ENCODE assay signal across 10 cellular contexts in the genomic region with DNA sequence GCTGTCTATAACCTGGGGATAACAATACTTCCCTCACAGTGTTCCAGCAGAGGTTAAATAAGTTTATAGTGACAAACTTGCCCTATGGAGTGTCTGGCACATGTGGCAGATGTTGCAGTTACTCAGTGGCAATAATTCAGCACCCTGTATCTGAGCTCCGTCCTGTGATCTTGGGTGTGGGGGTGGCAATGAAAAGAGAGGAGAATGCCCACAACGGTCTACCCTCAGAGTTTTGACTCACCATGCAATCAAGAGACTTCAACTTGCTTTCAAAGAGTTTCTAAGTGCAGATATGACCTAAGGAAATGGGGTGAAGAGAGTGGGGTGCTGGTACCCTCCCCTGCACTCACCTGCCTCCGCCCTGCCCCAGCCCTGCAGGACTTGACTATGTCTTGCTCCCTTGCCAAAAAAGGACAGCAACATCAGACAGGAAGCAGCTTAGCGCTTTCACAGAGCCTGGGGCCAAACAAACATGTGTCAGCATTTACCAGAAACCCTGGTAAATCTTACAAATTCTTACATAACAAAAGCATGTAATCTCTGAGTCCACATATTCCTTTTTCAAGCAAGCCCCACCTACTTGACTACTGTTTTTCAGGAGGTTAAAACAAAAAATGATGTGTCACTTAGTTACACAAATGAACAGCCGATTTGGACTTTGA.
DNase-seq lines count a peak whose midpoint lies in the region; ATAC-seq, FAIRE-seq and TF ChIP-seq lines count a peak whose summit lies in the region.
"Had no signal": no experiment of that assay in that cellular context is flagged by ENCODE, and none has a peak within 500 bp of the region (broad histone marks: within the 10 kb centered on the region; RNA-seq: fewer than 3 reads in every experiment).

No MANE protein-coding gene starts in this region.

- TF ChIP-seq CTCF in A549 (IDR thresholded peaks at IDR 0.05) (no peak), breast epithelium (IDR thresholded peaks at IDR 0.05) (no peak)

- H3K4me2 ChIP-seq in A549, result peak overlapping the region; percentile 63

- H3K4me3 ChIP-seq in A549 (no peak overlapping the region), breast epithelium (no peak overlapping the region)

- peak overlapping the region; percentile 73 to 85 for H3K27ac ChIP-seq in A549
- H3K27ac ChIP-seq in breast epithelium, result peak overlapping the region; percentile 71 to 82

- CTCF ChIA-PET in A549 (lab: Yijun Ruan, JAX), result interaction anchor here (0.9 to 1.5 kb wide), 2 partner anchors 43 to 209 kb away, joined by 3 to 4 read pairs; no protein-coding TSS in a partner anchor

- POLR2A ChIA-PET in A549 (lab: Yijun Ruan, JAX), result no interaction called here

- no peaks in the 10 kb centered on the region for H3K36me3 ChIP-seq in breast epithelium

- TF ChIP-seq RAD21 in A549 (conservative IDR thresholded peaks at IDR 0.05 in 1 of 2, IDR thresholded peaks at IDR 0.05 in 1 of 2), result no peak

- H3K27me3 ChIP-seq in breast epithelium, result no peaks in the 10 kb centered on the region

- peak; percentile 59 to 66; a peak in 3 of 5 replicates for TF ChIP-seq EP300 in A549 (IDR thresholded peaks at IDR 0.05)

- DNase-seq in A549 (ENCODE audit: low read depth in 1 of 2, low spot score in 1 of 2), result peak; percentile 40 to 88
- DNase-seq in HT1080 (ENCODE audit: low read depth), result peak; percentile 92
- peak in 1 of 2 donors; percentile 76 for DNase-seq in breast epithelium (ENCODE audit: low spot score in 2 of 2)
- peak; percentile 53 for DNase-seq in left lobe of liver (ENCODE audit: low spot score)
- DNase-seq in SHP77 treated with DMSO at 0.1 percent for 48 hours (lab: John Stamatoyannopoulos, UW), result no peak
- no peak for DNase-seq in effector CD8-positive, alpha-beta T cell (lab: John Stamatoyannopoulos, UW)
- no peak for DNase-seq in NCI-H1048 (lab: John Stamatoyannopoulos, UW)
- no peak for DNase-seq in NCI-H774 (lab: John Stamatoyannopoulos, UW)
- DNase-seq: DND-41, NCI-H510A had no signal

- H3K9me3 ChIP-seq in A549 (no peaks in the 10 kb centered on the region), breast epithelium (no peaks in the 10 kb centered on the region)

- intact Hi-C loops in breast epithelium (cut with DNase I; ENCODE audit: low total_unique reads), result no loop called here

- H3K4me1 ChIP-seq in A549, result peaks cover 47% of the 10 kb centered on the region
- H3K4me1 ChIP-seq in breast epithelium, result peaks cover 3 to 4% of the 10 kb centered on the region in 2 donors

- TF ChIP-seq POLR2A in A549 (IDR thresholded peaks at IDR 0.05; ENCODE audit: low read length) (no peak), breast epithelium (IDR thresholded peaks at IDR 0.05) (no peak)

- 18% methylated on average over 5 of the region's 5 CpGs for WGBS in A549 (ENCODE audit: missing lambda C conversion rate)

- ATAC-seq in A549 (peak; percentile 85 to 86), left lobe of liver (peak; percentile 92)

- FAIRE-seq in A549 (lab: Jason Lieb, UNC), result peak; percentile 13

TF ChIP-seq in A549, 52 proteins besides CTCF, POLR2A, EP300 and RAD21:
- TF ChIP-seq SREBF2 (IDR thresholded peaks at IDR 0.05) (no peak), NPAS2 (CRISPR knock-in tag; IDR thresholded peaks at IDR 0.05; ENCODE audit: borderline replicate concordance) (no peak), JUN (IDR thresholded peaks at IDR 0.05) (peak; percentile 47 to 62; a peak in 1 of 5 replicates), FOSB (CRISPR knock-in tag; IDR thresholded peaks at IDR 0.05) (no peak), HDAC2 (IDR thresholded peaks at IDR 0.05) (no peak), HOXB13 (CRISPR knock-in tag; IDR thresholded peaks at IDR 0.05; ENCODE audit: low read depth) (no peak), BHLHE40 (IDR thresholded peaks at IDR 0.05; ENCODE audit: low read depth, low read length) (no peak), POLR2AphosphoS2 (conservative IDR thresholded peaks at IDR 0.05; ENCODE audit: low read length) (no peak), CEBPB (IDR thresholded peaks at IDR 0.05) (peak; percentile 51 to 52; a peak in 3 of 4 replicates), HOXB5 (CRISPR knock-in tag; IDR thresholded peaks at IDR 0.05) (no peak), KDM5A (IDR thresholded peaks at IDR 0.05) (no peak), NFE2L2 (conservative IDR thresholded peaks at IDR 0.05; ENCODE audit: low read length) (peak; percentile 11; the same call in 1 of the 2 replicates), FOSL2 (IDR thresholded peaks at IDR 0.05) (0 out of 2 replicates have a peak, but pooled peaks have one; percentile 15), FOSL2 (CRISPR knock-in tag; IDR thresholded peaks at IDR 0.05) (peak; percentile 41; the same call in 1 of the 2 replicates), MYC (IDR thresholded peaks at IDR 0.05; ENCODE audit: borderline replicate concordance, low read length) (no peak), MAFK (IDR thresholded peaks at IDR 0.05; ENCODE audit: partially characterized antibody) (peak; percentile 98), ZFP36 (IDR thresholded peaks at IDR 0.05; ENCODE audit: borderline replicate concordance, partially characterized antibody) (peak; percentile 19), CBX2 (IDR thresholded peaks at IDR 0.05; ENCODE audit: borderline replicate concordance, low read depth) (no peak), TFCP2L1 (CRISPR knock-in tag; IDR thresholded peaks at IDR 0.05) (no peak), CHD4 (IDR thresholded peaks at IDR 0.05; ENCODE audit: borderline replicate concordance) (no peak), JUNB (IDR thresholded peaks at IDR 0.05) (peak; percentile 65), SMC3 (IDR thresholded peaks at IDR 0.05) (0 out of 3 replicates have a peak, but pooled peaks have one; percentile 12)
- TF ChIP-seq, protein P1, sequence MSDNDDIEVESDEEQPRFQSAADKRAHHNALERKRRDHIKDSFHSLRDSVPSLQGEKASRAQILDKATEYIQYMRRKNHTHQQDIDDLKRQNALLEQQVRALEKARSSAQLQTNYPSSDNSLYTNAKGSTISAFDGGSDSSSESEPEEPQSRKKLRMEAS (IDR thresholded peaks at IDR 0.05), result peak; percentile 22; the same call in 1 of the 2 replicates
- TF ChIP-seq, protein P2, sequence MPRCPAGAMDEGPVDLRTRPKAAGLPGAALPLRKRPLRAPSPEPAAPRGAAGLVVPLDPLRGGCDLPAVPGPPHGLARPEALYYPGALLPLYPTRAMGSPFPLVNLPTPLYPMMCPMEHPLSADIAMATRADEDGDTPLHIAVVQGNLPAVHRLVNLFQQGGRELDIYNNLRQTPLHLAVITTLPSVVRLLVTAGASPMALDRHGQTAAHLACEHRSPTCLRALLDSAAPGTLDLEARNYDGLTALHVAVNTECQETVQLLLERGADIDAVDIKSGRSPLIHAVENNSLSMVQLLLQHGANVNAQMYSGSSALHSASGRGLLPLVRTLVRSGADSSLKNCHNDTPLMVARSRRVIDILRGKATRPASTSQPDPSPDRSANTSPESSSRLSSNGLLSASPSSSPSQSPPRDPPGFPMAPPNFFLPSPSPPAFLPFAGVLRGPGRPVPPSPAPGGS (IDR thresholded peaks at IDR 0.05), result peak; percentile 50; the same call in 1 of the 3 replicates
- TF ChIP-seq, protein P3, sequence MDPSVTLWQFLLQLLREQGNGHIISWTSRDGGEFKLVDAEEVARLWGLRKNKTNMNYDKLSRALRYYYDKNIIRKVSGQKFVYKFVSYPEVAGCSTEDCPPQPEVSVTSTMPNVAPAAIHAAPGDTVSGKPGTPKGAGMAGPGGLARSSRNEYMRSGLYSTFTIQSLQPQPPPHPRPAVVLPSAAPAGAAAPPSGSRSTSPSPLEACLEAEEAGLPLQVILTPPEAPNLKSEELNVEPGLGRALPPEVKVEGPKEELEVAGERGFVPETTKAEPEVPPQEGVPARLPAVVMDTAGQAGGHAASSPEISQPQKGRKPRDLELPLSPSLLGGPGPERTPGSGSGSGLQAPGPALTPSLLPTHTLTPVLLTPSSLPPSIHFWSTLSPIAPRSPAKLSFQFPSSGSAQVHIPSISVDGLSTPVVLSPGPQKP (IDR thresholded peaks at IDR 0.05; ENCODE audit: low read depth, low read length), result peak; percentile 86
- TF ChIP-seq, protein P4, sequence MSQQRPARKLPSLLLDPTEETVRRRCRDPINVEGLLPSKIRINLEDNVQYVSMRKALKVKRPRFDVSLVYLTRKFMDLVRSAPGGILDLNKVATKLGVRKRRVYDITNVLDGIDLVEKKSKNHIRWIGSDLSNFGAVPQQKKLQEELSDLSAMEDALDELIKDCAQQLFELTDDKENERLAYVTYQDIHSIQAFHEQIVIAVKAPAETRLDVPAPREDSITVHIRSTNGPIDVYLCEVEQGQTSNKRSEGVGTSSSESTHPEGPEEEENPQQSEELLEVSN (IDR thresholded peaks at IDR 0.05; ENCODE audit: borderline replicate concordance, low read depth), result no peak
- TF ChIP-seq, protein P5, sequence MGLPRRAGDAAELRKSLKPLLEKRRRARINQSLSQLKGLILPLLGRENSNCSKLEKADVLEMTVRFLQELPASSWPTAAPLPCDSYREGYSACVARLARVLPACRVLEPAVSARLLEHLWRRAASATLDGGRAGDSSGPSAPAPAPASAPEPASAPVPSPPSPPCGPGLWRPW (IDR thresholded peaks at IDR 0.05), result peak; percentile 28; the same call in 1 of the 2 replicates
- TF ChIP-seq, protein P6, sequence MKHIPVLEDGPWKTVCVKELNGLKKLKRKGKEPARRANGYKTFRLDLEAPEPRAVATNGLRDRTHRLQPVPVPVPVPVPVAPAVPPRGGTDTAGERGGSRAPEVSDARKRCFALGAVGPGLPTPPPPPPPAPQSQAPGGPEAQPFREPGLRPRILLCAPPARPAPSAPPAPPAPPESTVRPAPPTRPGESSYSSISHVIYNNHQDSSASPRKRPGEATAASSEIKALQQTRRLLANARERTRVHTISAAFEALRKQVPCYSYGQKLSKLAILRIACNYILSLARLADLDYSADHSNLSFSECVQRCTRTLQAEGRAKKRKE (CRISPR knock-in tag; IDR thresholded peaks at IDR 0.05; ENCODE audit: low read depth), result no peak
- TF ChIP-seq, protein P7, sequence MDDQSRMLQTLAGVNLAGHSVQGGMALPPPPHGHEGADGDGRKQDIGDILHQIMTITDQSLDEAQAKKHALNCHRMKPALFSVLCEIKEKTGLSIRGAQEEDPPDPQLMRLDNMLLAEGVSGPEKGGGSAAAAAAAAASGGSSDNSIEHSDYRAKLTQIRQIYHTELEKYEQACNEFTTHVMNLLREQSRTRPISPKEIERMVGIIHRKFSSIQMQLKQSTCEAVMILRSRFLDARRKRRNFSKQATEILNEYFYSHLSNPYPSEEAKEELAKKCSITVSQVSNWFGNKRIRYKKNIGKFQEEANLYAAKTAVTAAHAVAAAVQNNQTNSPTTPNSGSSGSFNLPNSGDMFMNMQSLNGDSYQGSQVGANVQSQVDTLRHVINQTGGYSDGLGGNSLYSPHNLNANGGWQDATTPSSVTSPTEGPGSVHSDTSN (IDR thresholded peaks at IDR 0.05), result no peak

Comparison
In these comparisons a context has a peak if more than half of its experiments do, and no peak if none do; other contexts are left out.
1. DNase-seq: peak in A549 (2 of 2), HT1080 (single experiment) and left lobe of liver (single experiment); none in SHP77 treated with DMSO at 0.1 percent for 48 hours (single experiment), effector CD8-positive, alpha-beta T cell (single experiment), NCI-H1048 (single experiment) and NCI-H774 (single experiment).